13 cellular contexts compared by ENCODE assay signal in the genomic region with DNA sequence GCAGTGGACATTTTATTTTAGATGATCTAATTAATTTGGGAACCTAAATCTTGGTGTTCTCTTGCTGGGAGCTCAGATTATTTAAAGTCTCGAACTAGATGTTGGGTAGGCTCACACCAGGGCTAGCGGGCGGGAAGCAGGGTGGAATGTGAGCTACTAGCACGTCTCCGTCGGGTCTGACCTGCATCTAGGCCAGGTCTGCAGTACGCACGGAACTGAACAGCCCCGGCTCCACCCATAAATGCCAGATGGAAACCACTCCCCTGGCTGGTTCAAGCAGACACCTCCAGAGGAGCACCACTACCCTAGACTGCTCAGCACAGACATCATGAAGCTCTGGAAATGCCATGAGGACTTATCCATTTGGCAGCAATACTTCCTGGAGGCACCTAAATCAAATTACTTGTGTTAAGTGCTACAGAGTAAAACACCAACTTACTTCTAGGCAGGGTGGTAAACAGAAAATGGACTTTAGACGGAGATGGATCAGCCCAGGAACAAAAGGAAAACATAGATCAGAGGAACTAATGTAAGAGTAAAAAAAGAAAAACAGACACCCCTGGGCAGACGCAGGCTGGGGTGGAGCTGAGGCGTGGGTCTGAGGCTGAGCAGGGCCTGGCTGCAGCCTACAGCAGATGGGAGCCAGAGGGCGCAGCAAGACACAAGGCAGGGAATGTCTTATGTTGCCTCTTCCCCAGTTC. TPM values are rescaled to one million over a fixed set of nuclear protein-coding genes. Genes with fewer than 3 reads are reported as not detected.
A peak's percentile ranks its signal among the peaks of the same experiment; 100 is the strongest.
DNase-seq lines count a peak whose midpoint lies in the region; ATAC-seq lines count a peak whose summit lies in the region.
"Had no signal": no experiment of that assay in that cellular context is flagged by ENCODE, and none has a peak within 500 bp of the region (broad histone marks: within the 10 kb centered on the region; RNA-seq: fewer than 3 reads in every experiment).

No MANE protein-coding gene starts in this region.

- H3K9me3 Mint-ChIP-seq in CD4-positive, CD25-positive, alpha-beta regulatory T cell = peaks cover 0 to 46% (median 15%) of the 10 kb centered on the region in 7 donors

- H3K4me3 Mint-ChIP-seq in CD4-positive, CD25-positive, alpha-beta regulatory T cell = no peak overlapping the region
- H3K4me3 Mint-ChIP-seq: CD4-positive, alpha-beta memory T cell; H9 had no signal

- DNase-seq in CD4-positive, CD25-positive, alpha-beta regulatory T cell = no peak
- DNase-seq in adipocyte (ENCODE audit: low read depth) (no peak), left lobe of liver (ENCODE audit: low spot score) (peak; percentile 23), islet precursor cell (no peak), T-helper 2 cell (no peak)
- DNase-seq: ACHN; C1 segment of cervical spinal cord; CD4-positive, alpha-beta memory T cell; DMS79; GOT3; H9 had no signal

- ATAC-seq in CD4-positive, CD25-positive, alpha-beta regulatory T cell (ENCODE audit: low read depth in 2 of 2) = no peak
- ATAC-seq in left lobe of liver (no peak), GM21423 (IDR thresholded peaks at IDR 0.05; ENCODE audit: unreplicated experiment) (no peak)

- H3K4me3 ChIP-seq in CD4-positive, CD25-positive, alpha-beta regulatory T cell (ENCODE audit: low read depth, low read length) = no peak overlapping the region
- peak overlapping the region; percentile 60 for H3K4me3 ChIP-seq in adipocyte (ENCODE audit: low read length)
- peak overlapping the region; percentile 8 to 61 (median 49) for H3K4me3 ChIP-seq in subcutaneous abdominal adipose tissue (ENCODE audit: low read depth in 1 of 5, low read length in 5 of 5)

- peak overlapping the region in 2 of 3 donors; percentile 64 to 74 for H3K27ac Mint-ChIP-seq in CD4-positive, CD25-positive, alpha-beta regulatory T cell
- H3K27ac Mint-ChIP-seq: CD4-positive, alpha-beta memory T cell; H9 had no signal

- no peaks in the 10 kb centered on the region for H3K27me3 ChIP-seq in CD4-positive, CD25-positive, alpha-beta regulatory T cell (ENCODE audit: control insufficient read depth, insufficient read depth, low read length)
- H3K27me3 ChIP-seq in adipocyte (replicated peaks; ENCODE audit: control insufficient read depth, insufficient read depth, low read length) = no peaks in the 10 kb centered on the region
- no peaks in the 10 kb centered on the region for H3K27me3 ChIP-seq in subcutaneous abdominal adipose tissue (ENCODE audit: control insufficient read depth in 5 of 5, insufficient read depth in 4 of 5, low read length in 5 of 5)

- peaks cover 47 to 89% of the 10 kb centered on the region in 2 experiments for H3K9me3 ChIP-seq in CD4-positive, CD25-positive, alpha-beta regulatory T cell (ENCODE audit: control insufficient read depth in 2 of 2, low read length in 2 of 2)
- H3K9me3 ChIP-seq in adipocyte (ENCODE audit: control insufficient read depth, low read length) = peaks cover 98% of the 10 kb centered on the region
- H3K9me3 ChIP-seq in subcutaneous abdominal adipose tissue (ENCODE audit: control insufficient read depth in 5 of 5, low read length in 5 of 5) = peaks cover 53 to 98% (median 94%) of the 10 kb centered on the region in 5 donors

- no peak overlapping the region for H3K27ac ChIP-seq in CD4-positive, CD25-positive, alpha-beta regulatory T cell (ENCODE audit: insufficient read depth, low read length, poor library complexity, severe bottlenecking)
- H3K27ac ChIP-seq in subcutaneous abdominal adipose tissue (ENCODE audit: low read depth, low read length) = no peak overlapping the region

- H3K4me1 Mint-ChIP-seq in CD4-positive, CD25-positive, alpha-beta regulatory T cell = peaks cover 0 to 2% (median 0%) of the 10 kb centered on the region in 4 donors
- H3K4me1 Mint-ChIP-seq: H9 had no signal

- H3K36me3 ChIP-seq in CD4-positive, CD25-positive, alpha-beta regulatory T cell (ENCODE audit: control insufficient read depth, insufficient read depth, low read length) = peaks cover 63% of the 10 kb centered on the region
- peaks cover 94% of the 10 kb centered on the region for H3K36me3 ChIP-seq in adipocyte (ENCODE audit: control insufficient read depth, insufficient read depth, low read length, severe bottlenecking)
- peaks cover 16 to 91% (median 80%) of the 10 kb centered on the region in 5 donors for H3K36me3 ChIP-seq in subcutaneous abdominal adipose tissue (ENCODE audit: control insufficient read depth in 5 of 5, insufficient read depth in 5 of 5, low read length in 5 of 5)

- H3K36me3 Mint-ChIP-seq in CD4-positive, CD25-positive, alpha-beta regulatory T cell = peaks cover 48% of the 10 kb centered on the region

- H3K9ac ChIP-seq in adipocyte (ENCODE audit: low read length) = no peak overlapping the region
- no peak overlapping the region for H3K9ac ChIP-seq in subcutaneous abdominal adipose tissue (ENCODE audit: low read length in 5 of 5)

- H3K4me1 ChIP-seq in CD4-positive, CD25-positive, alpha-beta regulatory T cell (ENCODE audit: control insufficient read depth, insufficient read depth, low read length, poor library complexity, severe bottlenecking) = no peaks in the 10 kb centered on the region
- H3K4me1 ChIP-seq in adipocyte (ENCODE audit: control insufficient read depth, insufficient read depth, low read length) (no peaks in the 10 kb centered on the region), subcutaneous abdominal adipose tissue (ENCODE audit: control insufficient read depth in 5 of 5, insufficient read depth in 5 of 5, low read length in 5 of 5) (no peaks in the 10 kb centered on the region)

- H3K27me3 Mint-ChIP-seq in CD4-positive, CD25-positive, alpha-beta regulatory T cell = no peaks in the 10 kb centered on the region
- H3K27me3 Mint-ChIP-seq: CD4-positive, alpha-beta memory T cell had no signal

RNA-seq across cellular contexts. Expression of a gene that starts 10.2 kb away (rescaled TPM):
- total RNA-seq in CD4-positive, CD25-positive, alpha-beta regulatory T cell = 3.1 TPM
- 1 to 10 TPM in 3 of 4 donors, under 1 TPM in 1; 0.83 to 2.6 (median 1.7) TPM for polyA plus RNA-seq in CD4-positive, CD25-positive, alpha-beta regulatory T cell
- 6.6 TPM for total RNA-seq in left lobe of liver

RNA-seq across cellular contexts. Expression of a gene that starts 40.2 kb away (rescaled TPM):
- total RNA-seq in CD4-positive, CD25-positive, alpha-beta regulatory T cell = 29.6 TPM
- 10 to 100 TPM in 2 of 4 donors, 1 to 10 TPM in 2; 6.9 to 16.2 (median 12.3) TPM for polyA plus RNA-seq in CD4-positive, CD25-positive, alpha-beta regulatory T cell
- total RNA-seq in left lobe of liver = 5.1 TPM

RNA-seq across cellular contexts. Expression of a gene that starts 58.6 kb away (rescaled TPM):
- total RNA-seq in CD4-positive, CD25-positive, alpha-beta regulatory T cell = 118 TPM
- polyA plus RNA-seq in CD4-positive, CD25-positive, alpha-beta regulatory T cell = 10 to 100 TPM; 24.3 to 43.3 (median 37.4) TPM
- total RNA-seq in left lobe of liver = 14.2 TPM
